In genomic region chr1:222561656-222562055, GRCh38 we compare ENCODE assay signal across 20 cellular contexts. TPM values are rescaled to one million over a fixed set of nuclear protein-coding genes. Genes with fewer than 3 reads are reported as not detected.
DNase-seq lines count a peak whose midpoint lies in the region; ATAC-seq and TF ChIP-seq lines count a peak whose summit lies in the region.
"Had no signal": no experiment of that assay in that cellular context is flagged by ENCODE, and none has a peak within 500 bp of the region (broad histone marks: within the 10 kb centered on the region; RNA-seq: fewer than 3 reads in every experiment).

No MANE protein-coding gene starts in this region.

- no peak overlapping the region for H3K9ac ChIP-seq in HCT116 (ENCODE audit: low read length)
- no peak overlapping the region for H3K9ac ChIP-seq in MM.1S (ENCODE audit: low read length)

- peaks cover 6% of the 10 kb centered on the region for H3K4me1 Mint-ChIP-seq in memory B cell

- no peaks in the 10 kb centered on the region for H3K27me3 ChIP-seq in BE2C
- H3K27me3 ChIP-seq in HCT116 (ENCODE audit: insufficient read depth, low read length), result no peaks in the 10 kb centered on the region
- H3K27me3 ChIP-seq in aorta (ENCODE audit: control insufficient read depth in 1 of 2, insufficient read depth in 2 of 2, low read length in 1 of 2), result no peaks in the 10 kb centered on the region
- H3K27me3 ChIP-seq in MM.1S (replicated peaks; ENCODE audit: insufficient read depth, low read length), result no peaks in the 10 kb centered on the region
- H3K27me3 ChIP-seq: Peyer's patch had no signal

- TF ChIP-seq CTCF in BE2C (IDR thresholded peaks at IDR 0.05; ENCODE audit: low read depth, low read length) (0 out of 2 replicates have a peak, but pooled peaks have one; percentile 12), HCT116 (IDR thresholded peaks at IDR 0.05 in 2 of 3, conservative IDR thresholded peaks at IDR 0.05 in 1 of 3; ENCODE audit: borderline replicate concordance in 1 of 3, insufficient read depth in 1 of 3, low read depth in 2 of 3, low read length in 2 of 3) (peak in 2 of 3 experiments; percentile 4 to 24; a peak in 2 of 6 replicates), MM.1S (IDR thresholded peaks at IDR 0.05; ENCODE audit: low read length) (no peak)

- H3K4me1 ChIP-seq in BE2C, result no peaks in the 10 kb centered on the region
- no peaks in the 10 kb centered on the region for H3K4me1 ChIP-seq in HCT116 (ENCODE audit: control insufficient read depth in 1 of 2, insufficient read depth in 2 of 2, low read length in 2 of 2)
- no peaks in the 10 kb centered on the region for H3K4me1 ChIP-seq in aorta (ENCODE audit: control insufficient read depth in 1 of 2, insufficient read depth in 2 of 2, low read length in 2 of 2)
- no peaks in the 10 kb centered on the region for H3K4me1 ChIP-seq in MM.1S (ENCODE audit: low read length)
- H3K4me1 ChIP-seq: Peyer's patch had no signal

- ATAC-seq in HCT116, result peak; percentile 59; the same call in 1 of the 2 replicates
- ATAC-seq in SK-N-SH treated with all-trans-retinoic acid at 6 μM for 48 hours, result peak; percentile 46; the same call in 1 of the 3 replicates
- ATAC-seq in memory B cell (ENCODE audit: low read depth), result no peak
- ATAC-seq in aorta (ENCODE audit: low FRiP score), result no peak
- ATAC-seq: Right ventricle myocardium inferior had no signal

- H3K4me3 ChIP-seq in BE2C (ENCODE audit: low read depth, low read length), result no peak overlapping the region
- H3K4me3 ChIP-seq in HCT116 (replicated peaks in 1 of 2; ENCODE audit: low read depth in 1 of 2, low read length in 2 of 2), result no peak overlapping the region
- no peak overlapping the region for H3K4me3 ChIP-seq in aorta (ENCODE audit: low read length in 2 of 2)
- no peak overlapping the region for H3K4me3 ChIP-seq in MM.1S (ENCODE audit: low read length)
- H3K4me3 ChIP-seq: Peyer's patch, SK-N-MC had no signal

- no peak for DNase-seq in BE2C
- no peak for DNase-seq in HCT116 (ENCODE audit: low read depth, low spot score)
- DNase-seq in memory B cell (ENCODE audit: low spot score in 2 of 2), result no peak
- no peak for DNase-seq in DMS 273 treated with DMSO at 0.1 percent for 48 hours (lab: John Stamatoyannopoulos, UW)
- DNase-seq in aorta, result no peak
- DNase-seq in MM.1S, result no peak
- DNase-seq: CD4-positive, alpha-beta memory T cell; GF-D8; NCI-H1048; NCI-H146; NCI-H2081 treated with DMSO at 0.1 percent for 48 hours; NCI-H524; Peyer's patch; T-helper 1 cell had no signal

- peaks cover 4% of the 10 kb centered on the region; the same call in 1 of the 2 replicates for H3K79me2 ChIP-seq in HCT116 (ENCODE audit: insufficient read depth, low read length)
- H3K79me2 ChIP-seq in MM.1S (ENCODE audit: low read length), result no peaks in the 10 kb centered on the region

- POLR2A ChIA-PET in HCT116 (lab: Charles Lee), result no interaction called here

- H3K36me3 ChIP-seq in BE2C (peaks cover 12% of the 10 kb centered on the region), HCT116 (ENCODE audit: control insufficient read depth in 1 of 2, insufficient read depth in 2 of 2, low read length in 2 of 2) (peaks cover 9 to 30% of the 10 kb centered on the region in 2 experiments; a peak in 3 of 4 replicates), aorta (ENCODE audit: control insufficient read depth in 1 of 2, insufficient read depth in 2 of 2, low read length in 1 of 2) (peaks cover 0 to 6% of the 10 kb centered on the region in 2 donors), MM.1S (replicated peaks; ENCODE audit: insufficient read depth, low read length) (no peaks in the 10 kb centered on the region)

- H3K4me3 Mint-ChIP-seq in memory B cell, result no peak overlapping the region
- H3K4me3 Mint-ChIP-seq: CD4-positive, alpha-beta memory T cell; IgD-negative memory B cell had no signal

- no peaks in the 10 kb centered on the region for H4K20me1 ChIP-seq in HCT116 (ENCODE audit: insufficient read depth)
- no peaks in the 10 kb centered on the region for H4K20me1 ChIP-seq in MM.1S (ENCODE audit: insufficient read depth, low read length)

- no peaks in the 10 kb centered on the region for H3F3A ChIP-seq in MM.1S (ENCODE audit: insufficient read depth, low read length)

- TF ChIP-seq RAD21 in HCT116 (IDR thresholded peaks at IDR 0.05; ENCODE audit: low read depth), result no peak

- no peak overlapping the region for H3K27ac ChIP-seq in HCT116 (ENCODE audit: low read depth, low read length)
- no peak overlapping the region for H3K27ac ChIP-seq in aorta (ENCODE audit: low read depth in 1 of 2, low read length in 2 of 2)
- H3K27ac ChIP-seq in MM.1S (ENCODE audit: low read length), result no peak overlapping the region
- H3K27ac ChIP-seq: HL-60, Peyer's patch, SK-N-MC had no signal

- CTCF ChIA-PET in HCT116 (lab: Charles Lee), result no interaction called here

- peak overlapping the region; percentile 60 for H3K27ac Mint-ChIP-seq in memory B cell
- H3K27ac Mint-ChIP-seq: CD4-positive, alpha-beta memory T cell; IgD-negative memory B cell had no signal

- H3K36me3 Mint-ChIP-seq in memory B cell, result peaks cover 16% of the 10 kb centered on the region

- no peak overlapping the region for H3K4me2 ChIP-seq in HCT116 (ENCODE audit: low read length)
- H3K4me2 ChIP-seq in MM.1S (ENCODE audit: low read depth, low read length), result no peak overlapping the region

- no peaks in the 10 kb centered on the region for H3K9me3 Mint-ChIP-seq in memory B cell
- H3K9me3 Mint-ChIP-seq: CD4-positive, alpha-beta memory T cell; IgD-negative memory B cell had no signal

- RAD21 ChIA-PET in HCT116 (lab: Charles Lee; ENCODE audit: low non-redundant PET in 1 of 2, low total read pairs in 2 of 2, uncharacterized antibody in 2 of 2, unreplicated experiment in 2 of 2), result no interaction called here

- BruUV-seq in HCT116 (replicated peaks; lab: Mats Ljungman, UMichigan), result no TSS peak

- intact Hi-C loops in HCT116 (cut with micrococcal nuclease), result no loop called here
- intact Hi-C loops in aorta (cut with DNase I), result no loop called here

- 94 to 100% methylated on average over 1 of the region's 1 CpG for WGBS in aorta, 2 donors

- H3K9me2 ChIP-seq in HCT116 (ENCODE audit: insufficient read depth) (no peaks in the 10 kb centered on the region), MM.1S (replicated peaks; ENCODE audit: insufficient read depth, low read length) (no peaks in the 10 kb centered on the region)

- H3K27me3 Mint-ChIP-seq in memory B cell, result no peaks in the 10 kb centered on the region
- H3K27me3 Mint-ChIP-seq: CD4-positive, alpha-beta memory T cell; IgD-negative memory B cell had no signal

- no peak for TF ChIP-seq POLR2A in HCT116 (IDR thresholded peaks at IDR 0.05; ENCODE audit: borderline replicate concordance, extremely low read depth, insufficient read depth, insufficient read length)

- H3K9me3 ChIP-seq in BE2C (no peaks in the 10 kb centered on the region), HCT116 (ENCODE audit: control insufficient read depth in 1 of 2, insufficient read depth in 1 of 2, low read depth in 1 of 2, low read length in 2 of 2) (no peaks in the 10 kb centered on the region), aorta (ENCODE audit: control insufficient read depth, low read length) (no peaks in the 10 kb centered on the region), MM.1S (replicated peaks; ENCODE audit: insufficient read depth, low read length) (no peaks in the 10 kb centered on the region)
- H3K9me3 ChIP-seq: Peyer's patch had no signal

- H2AFZ ChIP-seq in HCT116 (ENCODE audit: low read depth, low read length, poor library complexity, severe bottlenecking), result no peak overlapping the region
- H2AFZ ChIP-seq in MM.1S (ENCODE audit: low read length), result no peak overlapping the region

TF ChIP-seq in HCT116, 20 proteins besides CTCF, POLR2A, EP300 and RAD21:
- no peak for TF ChIP-seq SRF (IDR thresholded peaks at IDR 0.05; ENCODE audit: low read depth)

TF ChIP-seq in SK-N-SH treated with all-trans-retinoic acid at 6 μM for 48 hours, 23 proteins besides CTCF, POLR2A, EP300 and RAD21:
- TF ChIP-seq PPARA (CRISPR knock-in tag; IDR thresholded peaks at IDR 0.05; ENCODE audit: borderline replicate concordance), result no peak

RNA-seq across cellular contexts. Expression of gene HHIPL2, which starts 13.8 kb away (rescaled TPM):
- not detected for polyA plus RNA-seq in BE2C (2012; ENCODE audit: insufficient read depth, insufficient read length, low read depth)
- 0.27 TPM for total RNA-seq in HCT116 (2021; ENCODE audit: unreplicated experiment)
- polyA plus RNA-seq in HCT116 (2012), result 0.07 and 0.09 TPM in 2 replicates
- total RNA-seq in aorta, result under 1 TPM in 1 of 2 donors, not detected in 1; 0.33 TPM
- polyA plus RNA-seq in aorta, result under 1 TPM in 1 of 2 donors, not detected in 1; 0.67 TPM
- total RNA-seq: H1, Right ventricle myocardium inferior had no signal
- polyA plus RNA-seq: CD4-positive, alpha-beta memory T cell; IgD-negative memory B cell had no signal

RNA-seq across cellular contexts. Expression of gene TAF1A, which starts 28.1 kb away (rescaled TPM):
- 3.5 TPM for polyA plus RNA-seq in BE2C (2012; ENCODE audit: insufficient read depth, insufficient read length, low read depth)
- total RNA-seq in HCT116 (2021; ENCODE audit: unreplicated experiment), result 21.4 TPM
- 4.7 and 7.1 TPM in 2 replicates for polyA plus RNA-seq in HCT116 (2012)
- total RNA-seq in aorta, result 10 to 100 TPM in 1 of 2 donors, 1 to 10 TPM in 1; 5.6 to 12.5 TPM
- polyA plus RNA-seq in aorta, result 1 to 10 TPM; 3.1 to 7.1 TPM

RNA-seq across cellular contexts. Expression of gene MIA3, which starts 56.2 kb away (rescaled TPM):
- 49.0 TPM for polyA plus RNA-seq in BE2C (2012; ENCODE audit: insufficient read depth, insufficient read length, low read depth)
- total RNA-seq in HCT116 (2021; ENCODE audit: unreplicated experiment), result 62.7 TPM
- polyA plus RNA-seq in HCT116 (2012), result 25.5 and 29.6 TPM in 2 replicates
- total RNA-seq in aorta, result 10 to 100 TPM; 55.7 to 67.4 TPM
- polyA plus RNA-seq in aorta, result 10 to 100 TPM; 15.7 to 43.3 TPM

Comparison
In these comparisons a context has a peak if more than half of its experiments do, and no peak if none do; other contexts are left out.
1. ATAC-seq: peak in HCT116 (single experiment) and SK-N-SH treated with all-trans-retinoic acid at 6 μM for 48 hours (single experiment); none in memory B cell (single experiment) and aorta (single experiment).